In genomic region chr4:39860804-39861203, GRCh38 we compare ENCODE assay signal across 19 cellular contexts.
DNase-seq lines count a peak whose midpoint lies in the region; ATAC-seq, FAIRE-seq and TF ChIP-seq lines count a peak whose summit lies in the region.
"Had no signal": no experiment of that assay in that cellular context is flagged by ENCODE, and none has a peak within 500 bp of the region (broad histone marks: within the 10 kb centered on the region; RNA-seq: fewer than 3 reads in every experiment).

No MANE protein-coding gene starts in this region.

- H3K4me3 ChIP-seq in liver (ENCODE audit: low read depth in 1 of 3, low read length in 3 of 3), result no peak overlapping the region
- no peak overlapping the region for H3K4me3 ChIP-seq in HepG2 (replicated peaks in 1 of 3; ENCODE audit: insufficient read depth in 1 of 3, low read depth in 2 of 3, low read length in 3 of 3)
- H3K4me3 ChIP-seq: GM23248 had no signal

- no peaks in the 10 kb centered on the region for H3K4me1 Mint-ChIP-seq in WTC11
- peaks cover 7% of the 10 kb centered on the region for H3K4me1 Mint-ChIP-seq in stimulated activated naive CD8-positive, alpha-beta T cell treated with anti-CD3 and anti-CD28 coated beads, Interleukin-15, amount 100 ng/mL, for 72 hours

- in situ Hi-C loops in HepG2 (cut with HindIII; ENCODE audit: extremely low pct_ligation_motif_present, low pct_unique_long_range_greater_than_20kb), result no loop called here

- no TSS peak for BruUV-seq in HepG2 (replicated peaks; lab: Mats Ljungman, UMichigan)

- H3K4me2 ChIP-seq in HepG2 (ENCODE audit: low read depth, low read length), result no peak overlapping the region

- no peaks in the 10 kb centered on the region for H3K27me3 ChIP-seq in liver (ENCODE audit: control insufficient read depth in 4 of 4, insufficient read depth in 4 of 4, low read length in 3 of 4)
- H3K27me3 ChIP-seq in HepG2 (ENCODE audit: control insufficient read depth in 1 of 2, insufficient read depth in 2 of 2, low read length in 2 of 2), result no peaks in the 10 kb centered on the region

- H3K9me3 ChIP-seq in liver (ENCODE audit: control insufficient read depth in 4 of 4, low read length in 3 of 4), result no peaks in the 10 kb centered on the region
- no peaks in the 10 kb centered on the region for H3K9me3 ChIP-seq in HepG2 (ENCODE audit: low read length)

- H3K27me3 Mint-ChIP-seq in WTC11 (ENCODE audit: low read depth), result no peaks in the 10 kb centered on the region
- H3K27me3 Mint-ChIP-seq in stimulated activated naive CD8-positive, alpha-beta T cell treated with anti-CD3 and anti-CD28 coated beads, Interleukin-15, amount 100 ng/mL, for 72 hours, result no peaks in the 10 kb centered on the region
- H3K27me3 Mint-ChIP-seq: CD4-positive, alpha-beta memory T cell had no signal

- FAIRE-seq in HepG2 (lab: Jason Lieb, UNC), result no peak
- FAIRE-seq: GM18507, H1 had no signal

- TF ChIP-seq EP300 in HepG2 (IDR thresholded peaks at IDR 0.05; ENCODE audit: low read depth in 2 of 2, low read length in 2 of 2) (no peak), HepG2 (CRISPR knock-in tag; IDR thresholded peaks at IDR 0.05; ENCODE audit: borderline replicate concordance) (no peak)

- no peaks in the 10 kb centered on the region for H3K79me2 ChIP-seq in HepG2 (ENCODE audit: insufficient read depth, low read length)

- peaks cover 51% of the 10 kb centered on the region for H3K36me3 Mint-ChIP-seq in WTC11

- CTCF ChIA-PET in HepG2 (lab: Yijun Ruan, JAX; ENCODE audit: low intra/inter-chr PET ratio, low total read pairs), result no interaction called here
- CTCF ChIA-PET in WTC11 (lab: Charles Lee), result no interaction called here

- no peak overlapping the region for H3K27ac Mint-ChIP-seq in WTC11
- peak overlapping the region; percentile 18 to 67 for H3K27ac Mint-ChIP-seq in stimulated activated naive CD8-positive, alpha-beta T cell treated with anti-CD3 and anti-CD28 coated beads, Interleukin-15, amount 100 ng/mL, for 72 hours

- ATAC-seq in HepG2 (no peak), WTC11 (no peak), left lobe of liver (peak; percentile 57), GM18520 (IDR thresholded peaks at IDR 0.05; ENCODE audit: unreplicated experiment) (no peak), GM19452 (IDR thresholded peaks at IDR 0.05; ENCODE audit: unreplicated experiment) (no peak)
- ATAC-seq in stimulated activated naive CD8-positive, alpha-beta T cell treated with anti-CD3 and anti-CD28 coated beads, Interleukin-15, amount 100 ng/mL, for 72 hours, result no peak

- no peak for DNase-seq in HepG2 (ENCODE audit: low spot score)
- no peak for DNase-seq in WTC11 (ENCODE audit: low spot score)
- DNase-seq in left lobe of liver (ENCODE audit: low spot score), result no peak
- no peak for DNase-seq in stimulated activated naive CD8-positive, alpha-beta T cell treated with anti-CD3 and anti-CD28 coated beads, Interleukin-15, amount 100 ng/mL, for 72 hours
- DNase-seq: C1 segment of cervical spinal cord; Calu3; CD4-positive, alpha-beta memory T cell; COR-L47; DMS53; DMS79 treated with DMSO at 0.1 percent for 48 hours; GF-D8; GM23248; H7; HCEC 1CT had no signal

- peaks cover 4% of the 10 kb centered on the region for H3K9me3 Mint-ChIP-seq in WTC11
- peaks cover 2 to 3% of the 10 kb centered on the region in 2 donors for H3K9me3 Mint-ChIP-seq in stimulated activated naive CD8-positive, alpha-beta T cell treated with anti-CD3 and anti-CD28 coated beads, Interleukin-15, amount 100 ng/mL, for 72 hours

- no peak for TF ChIP-seq POLR2A in HepG2 (IDR thresholded peaks at IDR 0.05; ENCODE audit: insufficient read depth in 1 of 2, low read depth in 2 of 2, low read length in 2 of 2)

- H4K20me1 ChIP-seq in HepG2 (ENCODE audit: insufficient read depth, low read length), result no peaks in the 10 kb centered on the region; the same call in 1 of the 2 replicates

- intact Hi-C loops in HepG2 (cut with micrococcal nuclease; ENCODE audit: unreplicated experiment), result no loop called here

- no peak for TF ChIP-seq RAD21 in liver (IDR thresholded peaks at IDR 0.05)
- no peak for TF ChIP-seq RAD21 in HepG2 (CRISPR knock-in tag; IDR thresholded peaks at IDR 0.05)

- TF ChIP-seq CTCF in liver (IDR thresholded peaks at IDR 0.05; ENCODE audit: low read depth, low read length, missing input control) (no peak), HepG2 (CRISPR knock-in tag; IDR thresholded peaks at IDR 0.05) (no peak), WTC11 (IDR thresholded peaks at IDR 0.05) (no peak)

- WGBS in liver, result 90% methylated on average over 6 of the region's 6 CpGs
- 94% methylated on average over 6 of the region's 6 CpGs for WGBS in HepG2 (ENCODE audit: low lambda C conversion rate)

- no peak overlapping the region for H3K27ac ChIP-seq in liver (ENCODE audit: low read depth in 1 of 2, low read length in 2 of 2)
- no peak overlapping the region for H3K27ac ChIP-seq in HepG2 (ENCODE audit: extremely low read length, insufficient read depth, low read length)
- H3K27ac ChIP-seq: GM23248 had no signal

- H3K36me3 ChIP-seq in liver (ENCODE audit: control insufficient read depth in 4 of 4, insufficient read depth in 3 of 4, low read depth in 1 of 4, low read length in 3 of 4) (peaks cover 3 to 52% (median 32%) of the 10 kb centered on the region in 4 donors), HepG2 (replicated peaks in 1 of 2; ENCODE audit: control insufficient read depth in 1 of 2, insufficient read depth in 2 of 2, low read length in 2 of 2) (peaks cover 8 to 42% of the 10 kb centered on the region in 2 experiments; a peak in 4 of 5 replicates)

- POLR2A ChIA-PET in HepG2 (lab: Yijun Ruan, JAX), result no interaction called here
- POLR2A ChIA-PET in WTC11 (lab: Charles Lee), result interaction anchor here (1.5 kb wide), 1 partner anchor 9 kb away, joined by 3 read pairs; no protein-coding TSS in a partner anchor

- H3K9ac ChIP-seq in liver (ENCODE audit: low read depth in 1 of 2, low read length in 2 of 2) (no peak overlapping the region), HepG2 (ENCODE audit: insufficient read depth, low read depth, low read length) (no peak overlapping the region)
- H3K9ac ChIP-seq: GM23248 had no signal

- H3K4me1 ChIP-seq in liver (ENCODE audit: control insufficient read depth in 4 of 4, insufficient read depth in 4 of 4, low read length in 3 of 4), result no peaks in the 10 kb centered on the region
- no peaks in the 10 kb centered on the region for H3K4me1 ChIP-seq in HepG2 (ENCODE audit: insufficient read depth, low read length)

- H3K4me3 Mint-ChIP-seq in WTC11, result no peak overlapping the region
- no peak overlapping the region for H3K4me3 Mint-ChIP-seq in stimulated activated naive CD8-positive, alpha-beta T cell treated with anti-CD3 and anti-CD28 coated beads, Interleukin-15, amount 100 ng/mL, for 72 hours
- H3K4me3 Mint-ChIP-seq: CD4-positive, alpha-beta memory T cell had no signal

- H2AFZ ChIP-seq in HepG2 (ENCODE audit: low read length), result no peak overlapping the region
- H2AFZ ChIP-seq: GM23248 had no signal

TF ChIP-seq in liver, 16 proteins besides CTCF, POLR2A, EP300 and RAD21:
- TF ChIP-seq FOXA2 (IDR thresholded peaks at IDR 0.05) (no peak), HNF4G (IDR thresholded peaks at IDR 0.05) (no peak), EGR1 (IDR thresholded peaks at IDR 0.05; ENCODE audit: low read depth in 2 of 2) (no peak), TAF1 (conservative IDR thresholded peaks at IDR 0.05) (no peak), SP1 (IDR thresholded peaks at IDR 0.05) (no peak), HNF4A (conservative IDR thresholded peaks at IDR 0.05) (peak; percentile 37 to 83)
TF ChIP-seq in liver: peak in this region for 1.

TF ChIP-seq in WTC11, 78 proteins besides CTCF, POLR2A, EP300 and RAD21:
- TF ChIP-seq ZNF396 (CRISPR knock-in tag; IDR thresholded peaks at IDR 0.05; ENCODE audit: borderline replicate concordance) (no peak), ZNF121 (CRISPR knock-in tag; IDR thresholded peaks at IDR 0.05) (peak; percentile 65)
